ENCODE assay signal across 14 cellular contexts in the genomic region with DNA sequence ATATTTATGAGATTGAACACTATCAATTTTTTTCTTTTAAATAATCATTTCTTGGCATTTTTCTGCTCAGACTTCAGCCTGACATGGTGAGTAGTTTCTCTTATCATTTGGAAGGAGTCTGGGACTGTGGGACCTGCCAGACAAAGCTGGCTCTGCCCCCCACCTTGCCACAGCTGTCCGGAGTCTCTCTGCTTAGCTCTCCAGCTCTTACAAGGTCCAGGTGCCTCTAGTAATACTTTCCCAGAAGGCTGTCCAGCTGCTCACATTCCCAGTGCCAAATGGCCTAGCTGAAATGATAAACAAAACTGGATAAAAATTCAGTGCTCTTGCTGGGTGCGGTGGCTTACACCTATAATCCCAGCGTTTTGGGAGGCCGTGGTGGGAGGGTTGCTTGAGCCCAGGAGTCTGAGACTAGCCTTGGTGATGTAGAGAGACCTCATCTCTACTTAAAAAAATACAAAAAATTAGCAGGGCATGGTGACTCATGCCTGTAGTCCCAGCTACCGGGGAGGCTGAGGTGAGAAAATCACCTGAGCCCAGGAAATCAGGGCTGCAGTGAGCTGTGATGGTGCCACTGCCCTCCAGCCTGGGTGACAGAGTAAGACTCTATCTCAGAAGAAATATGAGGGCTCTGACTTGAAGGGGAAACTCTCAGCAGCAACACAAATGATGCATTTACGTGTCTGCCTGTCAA.
DNase-seq lines count a peak whose midpoint lies in the region; ATAC-seq, FAIRE-seq and TF ChIP-seq lines count a peak whose summit lies in the region.
"Had no signal": no experiment of that assay in that cellular context is flagged by ENCODE, and none has a peak within 500 bp of the region (broad histone marks: within the 10 kb centered on the region; RNA-seq: fewer than 3 reads in every experiment).

No MANE protein-coding gene starts in this region.

- TF ChIP-seq CTCF in dorsolateral prefrontal cortex (IDR thresholded peaks at IDR 0.05 in 54 of 56, conservative IDR thresholded peaks at IDR 0.05 in 2 of 56; ENCODE audit: low read depth in 1 of 56, partially characterized antibody in 56 of 56) (no peak), pancreas (IDR thresholded peaks at IDR 0.05) (no peak), stomach (IDR thresholded peaks at IDR 0.05) (no peak)

- 35% methylated on average over 6 of the region's 6 CpGs for WGBS in pancreas, 2 donors
- WGBS in stomach, 5 donors: 59 to 75% (median 67%) methylated on average over 6 of the region's 6 CpGs

- H3K4me1 ChIP-seq in pancreas: peaks cover 4 to 20% (median 15%) of the 10 kb centered on the region in 3 donors
- no peaks in the 10 kb centered on the region for H3K4me1 ChIP-seq in stomach
- H3K4me1 ChIP-seq: A549, BE2C had no signal

- no peak for FAIRE-seq in pancreas (lab: Jason Lieb, UNC)
- FAIRE-seq: A549 had no signal

- TF ChIP-seq EP300 in stomach (IDR thresholded peaks at IDR 0.05): no peak

- H3K9me3 ChIP-seq in pancreas (no peaks in the 10 kb centered on the region), stomach (no peaks in the 10 kb centered on the region)
- H3K9me3 ChIP-seq: A549, BE2C had no signal

- peak; percentile 96 to 98 (median 96) for ATAC-seq in pancreas
- ATAC-seq: A549 had no signal

- peak overlapping the region in 1 of 59 donors; percentile 7 for H3K4me3 ChIP-seq in dorsolateral prefrontal cortex
- H3K4me3 ChIP-seq in pancreas: no peak overlapping the region
- H3K4me3 ChIP-seq in stomach: no peak overlapping the region
- H3K4me3 ChIP-seq: A549, GM23248 had no signal

- H3K27me3 ChIP-seq in dorsolateral prefrontal cortex: peaks cover 0 to 19% (median 0%) of the 10 kb centered on the region in 45 donors
- H3K27me3 ChIP-seq in pancreas: no peaks in the 10 kb centered on the region
- H3K27me3 ChIP-seq in stomach: no peaks in the 10 kb centered on the region
- H3K27me3 ChIP-seq: BE2C had no signal

- H3K36me3 ChIP-seq in pancreas: no peaks in the 10 kb centered on the region
- H3K36me3 ChIP-seq in stomach: no peaks in the 10 kb centered on the region
- H3K36me3 ChIP-seq: BE2C had no signal

- H3K27ac ChIP-seq in dorsolateral prefrontal cortex (peak overlapping the region in 30 of 59 donors; percentile 3 to 81 (median 30)), pancreas (peak overlapping the region; percentile 56 to 80 (median 74)), stomach (no peak overlapping the region)
- H3K27ac ChIP-seq: A549, C4-2B, GM23248, HL-60 had no signal

- DNase-seq in NCI-H82 (lab: John Stamatoyannopoulos, UW) (peak; percentile 50), NCI-H82 treated with DMSO at 0.1 percent for 48 hours (lab: John Stamatoyannopoulos, UW; ENCODE audit: unreplicated experiment) (no peak), DMS 273 treated with DMSO at 0.1 percent for 48 hours (lab: John Stamatoyannopoulos, UW) (peak; percentile 20), dorsolateral prefrontal cortex (no peak), pancreas (peak in 5 of 6 donors; percentile 83 to 90 (median 85)), stomach (no peak), erythroblast (lab: John Stamatoyannopoulos, UW) (no peak)
- DNase-seq: BE2C; CD4-positive, alpha-beta memory T cell; GM23248; H7 had no signal

- intact Hi-C loops in dorsolateral prefrontal cortex (cut with DNase I): no loop called here
- intact Hi-C loops in pancreas (cut with DNase I): no loop called here
- intact Hi-C loops in stomach (cut with DNase I; ENCODE audit: low total_unique reads): no loop called here

- TF ChIP-seq POLR2A in stomach (IDR thresholded peaks at IDR 0.05): no peak
- TF ChIP-seq POLR2A in erythroblast (IDR thresholded peaks at IDR 0.05; ENCODE audit: low read length): no peak

Comparison
In these comparisons a context has a peak if more than half of its experiments do, and no peak if none do; other contexts are left out.
1. DNase-seq: peak in NCI-H82 (single experiment), DMS 273 treated with DMSO at 0.1 percent for 48 hours (single experiment) and pancreas (5 of 6); none in NCI-H82 treated with DMSO at 0.1 percent for 48 hours (single experiment), dorsolateral prefrontal cortex (0 of 10), stomach (single experiment) and erythroblast (0 of 2).
2. H3K27ac ChIP-seq: peak in dorsolateral prefrontal cortex (30 of 59) and pancreas (4 of 4); none in stomach (0 of 5).